In genomic region chr14:74698894-74699293, GRCh38 we compare ENCODE assay signal across 24 cellular contexts.
"Had no signal": no experiment of that assay in that cellular context is flagged by ENCODE, and none has a peak within 500 bp of the region (broad histone marks: within the 10 kb centered on the region; RNA-seq: fewer than 3 reads in every experiment).

No MANE protein-coding gene starts in this region.

- H3K36me3 ChIP-seq: cardiac muscle cell, colonic mucosa had no signal

- H3K9ac ChIP-seq: parathyroid adenoma had no signal

- H3K9me3 ChIP-seq: colonic mucosa, psoas muscle had no signal

- H2AFZ ChIP-seq: parathyroid adenoma had no signal

- H3K4me3 ChIP-seq: cardiac muscle cell, colonic mucosa, esophagus squamous epithelium, psoas muscle, smooth muscle cell, tibial nerve had no signal

- H3K27me3 ChIP-seq: cardiac muscle cell, colonic mucosa, esophagus squamous epithelium, tibial nerve had no signal

- H3K4me1 ChIP-seq: colonic mucosa, parathyroid adenoma, psoas muscle, tibial nerve had no signal

- DNase-seq: activated CD4-positive, alpha-beta T cell treated with anti-CD3 and anti-CD28 coated beads for 48 hours; activated CD4-positive, alpha-beta T cell treated with anti-CD3 and anti-CD28 coated beads, Interleukin-2, amount 50 U/mL, for 48 hours; activated CD8-positive, alpha-beta memory T cell treated with anti-CD3 and anti-CD28 coated beads for 24 hours; activated effector memory CD4-positive, alpha-beta T cell treated with Interleukin-2 at 50 U/mL for 16 hours; activated naive CD4-positive, alpha-beta T cell treated with Interleukin-2 at 50 U/mL for 16 hours; cerebellar nuclear complex; colonic mucosa; effector memory CD8-positive, alpha-beta T cell; esophagus squamous epithelium; kidney; left colon; midbrain; naive thymus-derived CD4-positive, alpha-beta T cell; occipital lobe; psoas muscle; stimulated activated CD4-positive, alpha-beta T cell treated with anti-CD3 and anti-CD28 coated beads, Interleukin-15, amount 100 ng/mL, for 24 hours; stimulated activated CD4-positive, alpha-beta T cell treated with anti-CD3 and anti-CD28 coated beads, Interleukin-2, amount 100 ng/mL, for 24 hours; stimulated activated naive CD4-positive, alpha-beta T cell had no signal

- ATAC-seq: activated CD4-positive, CD25-positive, alpha-beta regulatory T cell treated with anti-CD3 and anti-CD28 coated beads, Interleukin-2, amount 50 U/mL, for 24 hours; effector memory CD8-positive, alpha-beta T cell; left colon; psoas muscle had no signal

- H3K27ac ChIP-seq: cardiac muscle cell, colonic mucosa, esophagus squamous epithelium, parathyroid adenoma, psoas muscle, tibial nerve, VCaP had no signal

- H3K4me2 ChIP-seq: smooth muscle cell had no signal
